ENCODE assay signal across 8 cellular contexts in the genomic region with DNA sequence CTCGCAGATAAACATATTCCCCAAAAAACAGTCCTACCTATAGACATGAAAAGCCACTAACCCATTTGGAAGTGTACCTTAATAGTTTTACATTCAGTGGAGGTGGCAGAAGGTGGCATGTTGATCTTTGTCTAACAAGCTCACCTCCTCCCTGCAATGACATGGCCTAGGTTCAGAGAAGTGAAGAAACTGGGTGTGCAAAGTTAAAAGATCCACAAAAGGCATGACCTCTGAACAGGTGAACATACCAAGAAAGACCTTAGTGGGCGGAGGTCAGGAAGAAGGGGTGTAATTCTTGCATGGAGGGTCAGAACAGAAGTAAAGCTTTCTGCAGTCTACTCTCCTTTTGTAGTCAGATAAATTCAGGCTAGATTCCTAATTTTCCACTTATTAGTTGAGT. TPM values are rescaled to one million over a fixed set of nuclear protein-coding genes. Genes with fewer than 3 reads are reported as not detected.
DNase-seq lines count a peak whose midpoint lies in the region; ATAC-seq and TF ChIP-seq lines count a peak whose summit lies in the region.

No MANE protein-coding gene starts in this region.

- H3K36me3 ChIP-seq in DOHH2 (ENCODE audit: control insufficient read depth, low read length) (peaks cover 52% of the 10 kb centered on the region), KOPT-K1 (ENCODE audit: insufficient read depth, low read length) (peaks cover 42% of the 10 kb centered on the region), colonic mucosa (peaks cover 6% of the 10 kb centered on the region)
- peaks cover 0 to 32% (median 20%) of the 10 kb centered on the region in 3 experiments for H3K36me3 ChIP-seq in naive thymus-derived CD4-positive, alpha-beta T cell (ENCODE audit: control insufficient read depth in 2 of 3, insufficient read depth in 3 of 3, low read length in 3 of 3)

- no peaks in the 10 kb centered on the region for H4K20me1 ChIP-seq in DOHH2 (ENCODE audit: control insufficient read depth, insufficient read depth, low read depth, low read length)

- DNase-seq in colonic mucosa: no peak
- peak in 1 of 9 donors; percentile 7 for DNase-seq in naive thymus-derived CD4-positive, alpha-beta T cell
- no peak for DNase-seq in effector CD4-positive, alpha-beta T cell
- no peak for DNase-seq in NCI-H1694 treated with DMSO at 0.1 percent for 48 hours (lab: John Stamatoyannopoulos, UW)
- no peak for DNase-seq in SHP77 (lab: John Stamatoyannopoulos, UW)

- ATAC-seq in naive thymus-derived CD4-positive, alpha-beta T cell: no peak
- no peak for ATAC-seq in HG02973 (IDR thresholded peaks at IDR 0.05; ENCODE audit: unreplicated experiment)

- POLR2A ChIA-PET in naive thymus-derived CD4-positive, alpha-beta T cell (lab: Charles Lee): interaction anchor here (1.1 kb wide), 1 partner anchor 476 kb away, joined by 3 read pairs; no protein-coding TSS in a partner anchor

- no peak for TF ChIP-seq CTCF in DOHH2 (IDR thresholded peaks at IDR 0.05; ENCODE audit: low read depth, low read length, poor library complexity, severe bottlenecking)
- TF ChIP-seq CTCF in colonic mucosa (IDR thresholded peaks at IDR 0.05): no peak

- CTCF ChIA-PET in naive thymus-derived CD4-positive, alpha-beta T cell (lab: Charles Lee): no interaction called here

- no peaks in the 10 kb centered on the region for H3F3A ChIP-seq in DOHH2 (ENCODE audit: control insufficient read depth, insufficient read depth)

- peak overlapping the region; percentile 79 to 90 for H3K9ac ChIP-seq in colonic mucosa (ENCODE audit: low read depth in 2 of 2, low read length in 2 of 2)

- peaks cover 0 to 9% (median 0%) of the 10 kb centered on the region in 11 donors for H3K9me3 Mint-ChIP-seq in naive thymus-derived CD4-positive, alpha-beta T cell

- H3K4me3 ChIP-seq in DOHH2 (ENCODE audit: low read length): peak overlapping the region; percentile 99
- peak overlapping the region; percentile 97 for H3K4me3 ChIP-seq in colonic mucosa
- peak overlapping the region; percentile 79 for H3K4me3 ChIP-seq in naive thymus-derived CD4-positive, alpha-beta T cell (ENCODE audit: low read length)

- H3K27ac ChIP-seq in DOHH2 (ENCODE audit: low read depth, low read length) (no peak overlapping the region), KOPT-K1 (ENCODE audit: low read depth, low read length, poor library complexity, severe bottlenecking) (peak overlapping the region; percentile 88), colonic mucosa (peak overlapping the region; percentile 63)
- peak overlapping the region; percentile 72 for H3K27ac ChIP-seq in naive thymus-derived CD4-positive, alpha-beta T cell (ENCODE audit: low read depth, low read length)

- H3K36me3 Mint-ChIP-seq in naive thymus-derived CD4-positive, alpha-beta T cell: peaks cover 9 to 28% (median 15%) of the 10 kb centered on the region in 5 donors

- H3K4me1 Mint-ChIP-seq in naive thymus-derived CD4-positive, alpha-beta T cell: peaks cover 16 to 65% (median 53%) of the 10 kb centered on the region in 7 donors

- H3K4me2 ChIP-seq in DOHH2 (ENCODE audit: low read length): peak overlapping the region; percentile 94

- H3K27me3 ChIP-seq in DOHH2 (ENCODE audit: control insufficient read depth, low read length) (no peaks in the 10 kb centered on the region), colonic mucosa (no peaks in the 10 kb centered on the region)
- no peaks in the 10 kb centered on the region for H3K27me3 ChIP-seq in naive thymus-derived CD4-positive, alpha-beta T cell (ENCODE audit: control insufficient read depth in 2 of 2, insufficient read depth in 2 of 2, low read length in 2 of 2)

- no peaks in the 10 kb centered on the region for H3K9me2 ChIP-seq in DOHH2 (replicated peaks; ENCODE audit: control insufficient read depth, low read length)

- H3K9me3 ChIP-seq in DOHH2 (ENCODE audit: control insufficient read depth, insufficient read depth, low read length) (no peaks in the 10 kb centered on the region), KOPT-K1 (ENCODE audit: insufficient read depth, low read length, poor library complexity, severe bottlenecking) (no peaks in the 10 kb centered on the region), colonic mucosa (no peaks in the 10 kb centered on the region)
- no peaks in the 10 kb centered on the region for H3K9me3 ChIP-seq in naive thymus-derived CD4-positive, alpha-beta T cell (ENCODE audit: control insufficient read depth in 2 of 3, low read length in 3 of 3)

- H3K27ac Mint-ChIP-seq in naive thymus-derived CD4-positive, alpha-beta T cell: peak overlapping the region; percentile 86 to 98 (median 96)

- no peaks in the 10 kb centered on the region for H3K27me3 Mint-ChIP-seq in naive thymus-derived CD4-positive, alpha-beta T cell

- H3K79me2 ChIP-seq in DOHH2 (ENCODE audit: control insufficient read depth, low read length): peaks cover 49% of the 10 kb centered on the region

- intact Hi-C loops in colonic mucosa (cut with DNase I): loop anchor here (5.0 kb wide), 1 partner anchor 115 kb away; no protein-coding TSS in a partner anchor
- intact Hi-C loops in naive thymus-derived CD4-positive, alpha-beta T cell (cut with micrococcal nuclease): loop anchor here (2.0 to 10.0 kb wide), 6 partner anchors 610 to 1223 kb away; a partner anchor contains a TSS

- peak overlapping the region; percentile 94 to 100 (median 98) for H3K4me3 Mint-ChIP-seq in naive thymus-derived CD4-positive, alpha-beta T cell

- H3K4me1 ChIP-seq in DOHH2 (ENCODE audit: control insufficient read depth, low read length): peaks cover 20% of the 10 kb centered on the region
- peaks cover 4% of the 10 kb centered on the region for H3K4me1 ChIP-seq in colonic mucosa
- H3K4me1 ChIP-seq in naive thymus-derived CD4-positive, alpha-beta T cell (ENCODE audit: control insufficient read depth in 2 of 2, insufficient read depth in 2 of 2, low read length in 2 of 2): peaks cover 23% of the 10 kb centered on the region in 2 donors

RNA-seq across cellular contexts. Expression of a gene that starts 0.8 kb away (rescaled TPM):
- total RNA-seq in colonic mucosa: 100 to 1,000 TPM in 1 of 2 donors, 10 to 100 TPM in 1; 60.4 to 113 TPM
- 10 to 100 TPM; 33.8 to 79.2 (median 52.7) TPM for total RNA-seq in naive thymus-derived CD4-positive, alpha-beta T cell
- polyA plus RNA-seq in naive thymus-derived CD4-positive, alpha-beta T cell: 10 to 100 TPM; 81.4 to 84.4 TPM
